9 cellular contexts compared by ENCODE assay signal in genomic region chr5:1359713-1360112, GRCh38.
"Had no signal": no experiment of that assay in that cellular context is flagged by ENCODE, and none has a peak within 500 bp of the region (broad histone marks: within the 10 kb centered on the region; RNA-seq: fewer than 3 reads in every experiment).

No MANE protein-coding gene starts in this region.

- H3K4me3 Mint-ChIP-seq: GM23338, HFFc6 had no signal

- ATAC-seq: HCT116 had no signal

- H2AFZ ChIP-seq: GM23338 had no signal

- H3K36me3 ChIP-seq: HAP-1 had no signal

- H3K27ac ChIP-seq: HL-60 had no signal

- H3K4me3 ChIP-seq: GM23338, HAP-1 had no signal

- DNase-seq: HFFc6, IMR-90, KBM-7 had no signal

- H3K27ac Mint-ChIP-seq: GM23338, HFFc6 had no signal

- H3K9me3 ChIP-seq: HAP-1 had no signal

- H3K9me3 Mint-ChIP-seq: GM23338, HFFc6 had no signal

- H3K4me2 ChIP-seq: GM23338 had no signal

- FAIRE-seq: H1, H54 had no signal
